27 cellular contexts compared by ENCODE assay signal in genomic region chr14:65299837-65300236, GRCh38.
DNase-seq lines count a peak whose midpoint lies in the region; ATAC-seq, FAIRE-seq and TF ChIP-seq lines count a peak whose summit lies in the region.
"Had no signal": no experiment of that assay in that cellular context is flagged by ENCODE, and none has a peak within 500 bp of the region (broad histone marks: within the 10 kb centered on the region; RNA-seq: fewer than 3 reads in every experiment).

No MANE protein-coding gene starts in this region.

- ATAC-seq in activated naive CD8-positive, alpha-beta T cell treated with anti-CD3 and anti-CD28 coated beads, Interleukin-2, amount 10 ng/mL, durations not matched to agents 7 days and 5 days (ENCODE audit: low read depth): no peak
- ATAC-seq in pancreas (peak; percentile 36 to 62 (median 58)), GM18867 (IDR thresholded peaks at IDR 0.05; ENCODE audit: unreplicated experiment) (no peak)

- no peaks in the 10 kb centered on the region for H3K36me3 ChIP-seq in pancreas
- H3K36me3 ChIP-seq: BLaER1, thoracic aorta had no signal

- peaks cover 44 to 48% (median 47%) of the 10 kb centered on the region in 3 donors for H3K4me1 ChIP-seq in pancreas
- H3K4me1 ChIP-seq: parathyroid adenoma had no signal

- intact Hi-C loops in pancreas (cut with DNase I): loop anchor here in 1 of 3 donors (10.0 kb wide), 1 partner anchor 65 kb away; no protein-coding TSS in a partner anchor

- FAIRE-seq in GM19239 (lab: Jason Lieb, UNC): peak; percentile 35
- FAIRE-seq in pancreas (lab: Jason Lieb, UNC): no peak
- FAIRE-seq: GM18507, H54, TTC549 had no signal

- H3K27ac Mint-ChIP-seq in T-helper 2 cell treated with Interferon-gamma antibody and Interleukin-4, amounts not matched to agents 5 μg/mL and 100 μg/mL, for 36 hours: peak overlapping the region; percentile 47
- H3K27ac Mint-ChIP-seq in activated naive CD8-positive, alpha-beta T cell treated with anti-CD3 and anti-CD28 coated beads, Interleukin-2, amount 10 ng/mL, durations not matched to agents 7 days and 5 days: peak overlapping the region; percentile 40
- H3K27ac Mint-ChIP-seq: brain; dendritic cell treated with granulocyte-macrophage colony-stimulating factor and Interleukin-4, amounts not matched to agents 40 ng/mL and 50 ng/mL, for 4 days had no signal

- no peaks in the 10 kb centered on the region for H3K9me3 Mint-ChIP-seq in T-helper 2 cell treated with Interferon-gamma antibody and Interleukin-4, amounts not matched to agents 5 μg/mL and 100 μg/mL, for 36 hours
- H3K9me3 Mint-ChIP-seq in activated naive CD8-positive, alpha-beta T cell treated with anti-CD3 and anti-CD28 coated beads, Interleukin-2, amount 10 ng/mL, durations not matched to agents 7 days and 5 days: peaks cover 5% of the 10 kb centered on the region
- H3K9me3 Mint-ChIP-seq: brain; dendritic cell treated with granulocyte-macrophage colony-stimulating factor and Interleukin-4, amounts not matched to agents 40 ng/mL and 50 ng/mL, for 4 days had no signal

- no peak for DNase-seq in T-helper 2 cell treated with Interferon-gamma antibody and Interleukin-4, amounts not matched to agents 5 μg/mL and 100 μg/mL, for 36 hours (ENCODE audit: low spot score)
- DNase-seq in T-helper 2 cell (no peak), GM19239 (ENCODE audit: insufficient read length, low spot score) (no peak), pancreas (peak in 4 of 6 donors; percentile 40 to 85 (median 65)), EL (no peak), NCI-H69 (lab: John Stamatoyannopoulos, UW) (no peak)
- DNase-seq in activated naive CD8-positive, alpha-beta T cell treated with anti-CD3 and anti-CD28 coated beads, Interleukin-2, amount 10 ng/mL, durations not matched to agents 7 days and 5 days: no peak
- DNase-seq: 8988T; activated naive CD4-positive, alpha-beta T cell; foreskin melanocyte; KG1; NCI-H1048; NCI-H526 treated with DMSO at 0.1 percent for 48 hours; PC-9; stimulated activated CD4-positive, alpha-beta T cell treated with anti-CD3 and anti-CD28 coated beads, Interleukin-2, amount 100 ng/mL, for 48 hours had no signal

- POLR2A ChIA-PET in activated naive CD8-positive, alpha-beta T cell treated with anti-CD3 and anti-CD28 coated beads, Interleukin-2, amount 10 ng/mL, durations not matched to agents 7 days and 5 days (lab: Charles Lee): interaction anchor here (1.4 to 6.7 kb wide), 2 partner anchors 10 to 38 kb away, joined by 4 to 74 read pairs; no protein-coding TSS in a partner anchor

- peak overlapping the region in 1 of 4 donors; percentile 6 for H3K4me3 ChIP-seq in pancreas
- H3K4me3 ChIP-seq: BLaER1, PC-9, SK-N-MC, thoracic aorta had no signal

- H3K27ac ChIP-seq in pancreas: peak overlapping the region; percentile 55 to 86 (median 69)
- H3K27ac ChIP-seq: BLaER1, epithelial cell of prostate, HL-60, parathyroid adenoma, PC-9, SK-N-MC, thoracic aorta had no signal

- no peaks in the 10 kb centered on the region for H3K27me3 ChIP-seq in pancreas
- H3K27me3 ChIP-seq: BLaER1 had no signal

- no peaks in the 10 kb centered on the region for H3K27me3 Mint-ChIP-seq in T-helper 2 cell treated with Interferon-gamma antibody and Interleukin-4, amounts not matched to agents 5 μg/mL and 100 μg/mL, for 36 hours (ENCODE audit: low read depth)
- no peaks in the 10 kb centered on the region for H3K27me3 Mint-ChIP-seq in activated naive CD8-positive, alpha-beta T cell treated with anti-CD3 and anti-CD28 coated beads, Interleukin-2, amount 10 ng/mL, durations not matched to agents 7 days and 5 days

- no peak overlapping the region for H3K4me3 Mint-ChIP-seq in T-helper 2 cell treated with Interferon-gamma antibody and Interleukin-4, amounts not matched to agents 5 μg/mL and 100 μg/mL, for 36 hours
- H3K4me3 Mint-ChIP-seq in activated naive CD8-positive, alpha-beta T cell treated with anti-CD3 and anti-CD28 coated beads, Interleukin-2, amount 10 ng/mL, durations not matched to agents 7 days and 5 days: peak overlapping the region; percentile 53
- H3K4me3 Mint-ChIP-seq: brain; dendritic cell treated with granulocyte-macrophage colony-stimulating factor and Interleukin-4, amounts not matched to agents 40 ng/mL and 50 ng/mL, for 4 days had no signal

- peaks cover 46% of the 10 kb centered on the region for H3K4me1 Mint-ChIP-seq in T-helper 2 cell treated with Interferon-gamma antibody and Interleukin-4, amounts not matched to agents 5 μg/mL and 100 μg/mL, for 36 hours (ENCODE audit: low read depth)
- peaks cover 69% of the 10 kb centered on the region for H3K4me1 Mint-ChIP-seq in activated naive CD8-positive, alpha-beta T cell treated with anti-CD3 and anti-CD28 coated beads, Interleukin-2, amount 10 ng/mL, durations not matched to agents 7 days and 5 days

- H3K36me3 Mint-ChIP-seq in T-helper 2 cell treated with Interferon-gamma antibody and Interleukin-4, amounts not matched to agents 5 μg/mL and 100 μg/mL, for 36 hours (ENCODE audit: low read depth): no peaks in the 10 kb centered on the region
- H3K36me3 Mint-ChIP-seq in activated naive CD8-positive, alpha-beta T cell treated with anti-CD3 and anti-CD28 coated beads, Interleukin-2, amount 10 ng/mL, durations not matched to agents 7 days and 5 days: peaks cover 25% of the 10 kb centered on the region
- H3K36me3 Mint-ChIP-seq: brain had no signal

- TF ChIP-seq CTCF in pancreas (IDR thresholded peaks at IDR 0.05): no peak

- WGBS in pancreas, 2 donors: 17 to 19% methylated on average over 3 of the region's 3 CpGs

- no peaks in the 10 kb centered on the region for H3K9me3 ChIP-seq in pancreas
- H3K9me3 ChIP-seq: BLaER1, thoracic aorta had no signal

Comparison
In these comparisons a context has a peak if more than half of its experiments do, and no peak if none do; other contexts are left out.
1. DNase-seq: peak in pancreas (4 of 6); none in T-helper 2 cell treated with Interferon-gamma antibody and Interleukin-4, amounts not matched to agents 5 μg/mL and 100 μg/mL, for 36 hours (single experiment), T-helper 2 cell (0 of 5), GM19239 (single experiment), activated naive CD8-positive, alpha-beta T cell treated with anti-CD3 and anti-CD28 coated beads, Interleukin-2, amount 10 ng/mL, durations not matched to agents 7 days and 5 days (single experiment), EL (single experiment) and NCI-H69 (single experiment).
2. ATAC-seq: peak in pancreas (4 of 4); none in activated naive CD8-positive, alpha-beta T cell treated with anti-CD3 and anti-CD28 coated beads, Interleukin-2, amount 10 ng/mL, durations not matched to agents 7 days and 5 days (single experiment) and GM18867 (single experiment).